Comparison of ENCODE assay signal across 1 cellular context in the genomic region with DNA sequence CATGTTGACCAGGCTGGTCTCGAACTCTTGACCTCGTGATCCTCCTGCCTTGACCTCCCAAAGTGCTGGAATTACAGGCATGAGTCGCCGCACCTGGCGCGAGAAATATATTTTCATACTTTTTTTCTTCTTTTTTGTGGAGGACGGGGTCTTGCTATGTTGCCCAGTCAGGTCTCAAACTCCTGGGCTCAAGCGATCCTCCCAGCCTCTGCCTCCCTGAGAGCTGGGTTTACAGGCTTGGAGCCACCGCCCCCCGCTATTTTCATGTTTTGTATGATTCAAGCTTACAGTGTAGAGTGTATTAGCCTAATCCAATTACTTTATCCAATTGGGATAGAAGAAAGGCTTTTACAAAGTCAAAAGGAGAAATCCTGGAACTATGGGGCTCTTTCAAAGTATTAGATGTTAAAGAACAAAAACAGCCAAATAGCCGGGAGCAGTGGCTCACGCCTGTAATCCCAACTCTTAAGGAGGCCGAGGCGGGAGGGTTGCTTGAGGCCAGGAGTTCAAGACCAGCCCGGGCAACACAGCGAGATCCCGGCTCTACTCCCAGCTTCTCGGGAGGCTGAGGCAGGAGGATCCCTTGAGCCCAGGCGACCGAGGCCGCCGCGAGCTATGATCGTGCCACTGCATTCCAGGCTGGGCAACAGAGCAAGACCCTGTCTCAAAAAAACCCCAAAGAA.
TF ChIP-seq lines count a peak whose summit lies in the region.

No MANE protein-coding gene starts in this region.

TF ChIP-seq in GM12878, 131 proteins besides CTCF, POLR2A, EP300 and RAD21 (continued from another document):
- no peak for TF ChIP-seq NKRF (conservative IDR thresholded peaks at IDR 0.05)
- TF ChIP-seq, protein P1, sequence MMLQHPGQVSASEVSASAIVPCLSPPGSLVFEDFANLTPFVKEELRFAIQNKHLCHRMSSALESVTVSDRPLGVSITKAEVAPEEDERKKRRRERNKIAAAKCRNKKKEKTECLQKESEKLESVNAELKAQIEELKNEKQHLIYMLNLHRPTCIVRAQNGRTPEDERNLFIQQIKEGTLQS (IDR thresholded peaks at IDR 0.05; ENCODE audit: borderline replicate concordance, extremely low read depth, low read depth, low read length), result no peak
- TF ChIP-seq FOS (IDR thresholded peaks at IDR 0.05; ENCODE audit: borderline replicate concordance, extremely low read depth, insufficient read length), result no peak
- TF ChIP-seq, protein P2, sequence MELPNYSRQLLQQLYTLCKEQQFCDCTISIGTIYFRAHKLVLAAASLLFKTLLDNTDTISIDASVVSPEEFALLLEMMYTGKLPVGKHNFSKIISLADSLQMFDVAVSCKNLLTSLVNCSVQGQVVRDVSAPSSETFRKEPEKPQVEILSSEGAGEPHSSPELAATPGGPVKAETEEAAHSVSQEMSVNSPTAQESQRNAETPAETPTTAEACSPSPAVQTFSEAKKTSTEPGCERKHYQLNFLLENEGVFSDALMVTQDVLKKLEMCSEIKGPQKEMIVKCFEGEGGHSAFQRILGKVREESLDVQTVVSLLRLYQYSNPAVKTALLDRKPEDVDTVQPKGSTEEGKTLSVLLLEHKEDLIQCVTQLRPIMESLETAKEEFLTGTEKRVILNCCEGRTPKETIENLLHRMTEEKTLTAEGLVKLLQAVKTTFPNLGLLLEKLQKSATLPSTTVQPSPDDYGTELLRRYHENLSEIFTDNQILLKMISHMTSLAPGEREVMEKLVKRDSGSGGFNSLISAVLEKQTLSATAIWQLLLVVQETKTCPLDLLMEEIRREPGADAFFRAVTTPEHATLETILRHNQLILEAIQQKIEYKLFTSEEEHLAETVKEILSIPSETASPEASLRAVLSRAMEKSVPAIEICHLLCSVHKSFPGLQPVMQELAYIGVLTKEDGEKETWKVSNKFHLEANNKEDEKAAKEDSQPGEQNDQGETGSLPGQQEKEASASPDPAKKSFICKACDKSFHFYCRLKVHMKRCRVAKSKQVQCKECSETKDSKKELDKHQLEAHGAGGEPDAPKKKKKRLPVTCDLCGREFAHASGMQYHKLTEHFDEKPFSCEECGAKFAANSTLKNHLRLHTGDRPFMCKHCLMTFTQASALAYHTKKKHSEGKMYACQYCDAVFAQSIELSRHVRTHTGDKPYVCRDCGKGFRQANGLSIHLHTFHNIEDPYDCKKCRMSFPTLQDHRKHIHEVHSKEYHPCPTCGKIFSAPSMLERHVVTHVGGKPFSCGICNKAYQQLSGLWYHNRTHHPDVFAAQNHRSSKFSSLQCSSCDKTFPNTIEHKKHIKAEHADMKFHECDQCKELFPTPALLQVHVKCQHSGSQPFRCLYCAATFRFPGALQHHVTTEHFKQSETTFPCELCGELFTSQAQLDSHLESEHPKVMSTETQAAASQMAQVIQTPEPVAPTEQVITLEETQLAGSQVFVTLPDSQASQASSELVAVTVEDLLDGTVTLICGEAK (IDR thresholded peaks at IDR 0.05; ENCODE audit: borderline replicate concordance), result no peak
- TF ChIP-seq SIX5 (IDR thresholded peaks at IDR 0.05; ENCODE audit: low read depth, low read length, severe bottlenecking), result no peak
- TF ChIP-seq IRF4 (IDR thresholded peaks at IDR 0.05; ENCODE audit: low read depth, low read length), result no peak
